ENCODE assay signal across 14 cellular contexts in the genomic region with DNA sequence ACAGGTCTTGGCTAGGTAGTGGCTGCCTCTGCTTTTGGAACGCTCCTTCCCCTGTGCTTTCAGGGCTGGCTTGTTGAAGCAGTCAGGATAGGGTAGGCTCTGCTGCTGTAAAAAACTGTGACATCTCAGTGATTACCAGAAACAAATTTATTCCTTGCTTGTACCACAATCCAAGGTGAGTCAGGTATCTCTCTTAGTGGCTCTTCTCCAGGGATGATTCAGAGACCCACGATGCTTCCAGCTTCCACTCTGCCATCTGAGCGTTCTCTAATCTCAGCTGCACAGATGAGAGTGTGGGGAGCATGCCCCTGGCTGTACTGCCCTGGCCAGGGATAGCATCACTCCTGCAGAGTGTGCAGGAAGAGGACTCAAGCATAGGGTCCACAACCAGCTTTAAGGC.
A peak's percentile ranks its signal among the peaks of the same experiment; 100 is the strongest.
DNase-seq lines count a peak whose midpoint lies in the region; ATAC-seq and TF ChIP-seq lines count a peak whose summit lies in the region.
"Had no signal": no experiment of that assay in that cellular context is flagged by ENCODE, and none has a peak within 500 bp of the region (broad histone marks: within the 10 kb centered on the region; RNA-seq: fewer than 3 reads in every experiment).

No MANE protein-coding gene starts in this region.

- no peak overlapping the region for H3K9ac ChIP-seq in PC-3 (ENCODE audit: low read length)

- H3K27me3 ChIP-seq in PC-3 (ENCODE audit: low read length) (peaks cover 40% of the 10 kb centered on the region), left ventricle myocardium inferior (ENCODE audit: low read depth) (no peaks in the 10 kb centered on the region)
- H3K27me3 ChIP-seq: BE2C had no signal

- no peak overlapping the region for H3K4me2 ChIP-seq in PC-3 (ENCODE audit: low read length)
- H3K4me2 ChIP-seq: GM23338 had no signal

- H3K9me3 ChIP-seq in PC-3 (ENCODE audit: low read length), result 0 out of 2 replicates have a peak, but pooled peaks cover 3% of the 10 kb centered on the region
- H3K9me3 ChIP-seq in left ventricle myocardium inferior (replicated peaks), result peaks cover 5% of the 10 kb centered on the region
- H3K9me3 ChIP-seq: BE2C had no signal

- no peaks in the 10 kb centered on the region for H3F3A ChIP-seq in PC-3 (ENCODE audit: low read length, unreplicated experiment)

- peaks cover 10% of the 10 kb centered on the region; the same call in 1 of the 2 replicates for H3K4me1 ChIP-seq in PC-3 (ENCODE audit: insufficient read depth, low read length)
- H3K4me1 ChIP-seq in left ventricle myocardium inferior, result no peaks in the 10 kb centered on the region
- H3K4me1 ChIP-seq: BE2C had no signal

- H3K79me2 ChIP-seq in PC-3 (ENCODE audit: low read length), result no peaks in the 10 kb centered on the region

- H3K9me2 ChIP-seq in PC-3 (replicated peaks; ENCODE audit: low read length), result no peaks in the 10 kb centered on the region

- intact Hi-C loops in PC-3 (cut with micrococcal nuclease) (no loop called here), left ventricle myocardium inferior (cut with micrococcal nuclease) (no loop called here)

- no peak overlapping the region for H3K4me3 ChIP-seq in PC-3 (ENCODE audit: low read length)
- H3K4me3 ChIP-seq in epithelial cell of esophagus (ENCODE audit: low read length), result no peak overlapping the region
- H3K4me3 ChIP-seq in left ventricle myocardium inferior, result no peak overlapping the region
- H3K4me3 ChIP-seq: GM23338 had no signal

- TF ChIP-seq CTCF in PC-3 (conservative IDR thresholded peaks at IDR 0.05; ENCODE audit: low read depth, low read length), result no peak
- no peak for TF ChIP-seq CTCF in epithelial cell of esophagus (IDR thresholded peaks at IDR 0.05; ENCODE audit: insufficient read depth, low read depth, low read length, missing control alignments)
- TF ChIP-seq CTCF in left ventricle myocardium inferior (IDR thresholded peaks at IDR 0.05; ENCODE audit: borderline replicate concordance), result no peak

- CTCF ChIA-PET in PC-3 (lab: Charles Lee), result no interaction called here

- H3K27ac ChIP-seq in PC-3 (ENCODE audit: low read length) (no peak overlapping the region), left ventricle myocardium inferior (replicated peaks) (no peak overlapping the region)
- H3K27ac ChIP-seq: C4-2B, HL-60 had no signal

- no peaks in the 10 kb centered on the region for H4K20me1 ChIP-seq in PC-3 (ENCODE audit: low read length)

- H3K36me3 ChIP-seq in PC-3 (ENCODE audit: low read depth, low read length) (no peaks in the 10 kb centered on the region), left ventricle myocardium inferior (no peaks in the 10 kb centered on the region)
- H3K36me3 ChIP-seq: BE2C had no signal

- no peak for ATAC-seq in PC-3
- no peak for ATAC-seq in GM19324 (IDR thresholded peaks at IDR 0.05; ENCODE audit: low FRiP score, unreplicated experiment)
- ATAC-seq: GM23338 had no signal

- peak; percentile 34 for DNase-seq in PC-3
- peak; percentile 47 for DNase-seq in epithelial cell of esophagus (ENCODE audit: low read depth)
- DNase-seq in mesenteric fat pad (ENCODE audit: low spot score), result peak; percentile 16
- DNase-seq in left ventricle myocardium inferior, result no peak
- no peak for DNase-seq in NCI-H2107 treated with DMSO at 0.1 percent for 48 hours (lab: John Stamatoyannopoulos, UW; ENCODE audit: unreplicated experiment)
- DNase-seq: ACHN; BE2C; Caco-2; CD4-positive, alpha-beta T cell; HCEC 1CT had no signal

- H2AFZ ChIP-seq in PC-3 (ENCODE audit: low read length), result no peak overlapping the region
- H2AFZ ChIP-seq: GM23338 had no signal

- BruUV-seq in PC-3 (replicated peaks; lab: Mats Ljungman, UMichigan), result no TSS peak

- POLR2A ChIA-PET in PC-3 (lab: Charles Lee; ENCODE audit: unreplicated experiment), result no interaction called here

Comparison
In these comparisons a context has a peak if more than half of its experiments do, and no peak if none do; other contexts are left out.
1. DNase-seq: peak in PC-3 (single experiment), epithelial cell of esophagus (single experiment) and mesenteric fat pad (single experiment); none in left ventricle myocardium inferior (single experiment) and NCI-H2107 treated with DMSO at 0.1 percent for 48 hours (single experiment).